Comparison of ENCODE assay signal across 16 cellular contexts in the genomic region with DNA sequence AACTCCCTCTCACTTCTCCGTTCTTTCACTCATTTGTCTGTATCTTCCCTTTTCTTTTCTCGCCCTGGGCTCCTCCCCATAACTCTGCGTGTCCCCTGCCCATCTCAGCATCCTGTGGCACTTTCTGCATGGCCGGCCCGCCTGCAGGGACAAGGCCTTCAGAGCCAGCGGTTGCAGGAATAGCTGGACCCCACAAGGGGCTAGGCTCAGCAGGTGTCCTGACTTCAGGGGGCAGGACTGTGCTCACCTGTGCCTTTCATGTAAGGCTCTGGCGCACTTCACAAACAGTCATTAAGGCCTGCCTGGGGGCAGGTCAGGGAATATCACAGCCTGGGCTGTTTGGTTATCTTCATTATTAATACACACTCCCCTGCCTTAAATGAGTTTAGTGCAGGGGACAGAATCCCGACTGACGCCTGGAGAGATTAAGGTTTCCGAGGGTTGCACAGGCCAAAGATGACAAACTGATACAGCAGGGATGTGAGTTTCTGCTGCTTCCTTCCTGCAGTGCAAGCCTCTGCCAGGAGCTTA.
DNase-seq lines count a peak whose midpoint lies in the region; ATAC-seq, FAIRE-seq and TF ChIP-seq lines count a peak whose summit lies in the region.
"Had no signal": no experiment of that assay in that cellular context is flagged by ENCODE, and none has a peak within 500 bp of the region (broad histone marks: within the 10 kb centered on the region; RNA-seq: fewer than 3 reads in every experiment).

No MANE protein-coding gene starts in this region.

- no peak overlapping the region for H3K27ac Mint-ChIP-seq in astrocyte (ENCODE audit: unreplicated experiment)
- peak overlapping the region; percentile 96 for H3K27ac Mint-ChIP-seq in mesothelial cell of epicardium

- FAIRE-seq in astrocyte (lab: Jason Lieb, UNC) = no peak
- FAIRE-seq: TTC549 had no signal

- H3K9me3 Mint-ChIP-seq in astrocyte (ENCODE audit: unreplicated experiment) (peaks cover 3% of the 10 kb centered on the region), mesothelial cell of epicardium (no peaks in the 10 kb centered on the region)

- H3K4me3 Mint-ChIP-seq in astrocyte (ENCODE audit: unreplicated experiment) = no peak overlapping the region
- peak overlapping the region; percentile 56 for H3K4me3 Mint-ChIP-seq in mesothelial cell of epicardium

- H2AFZ ChIP-seq in astrocyte (ENCODE audit: low read depth, low read length) (peak overlapping the region; percentile 58), Karpas-422 (ENCODE audit: low read length) (no peak overlapping the region)

- TF ChIP-seq CTCF in astrocyte (IDR thresholded peaks at IDR 0.05; ENCODE audit: insufficient read depth, low read depth, low read length) (no peak), mesothelial cell of epicardium (IDR thresholded peaks at IDR 0.05; ENCODE audit: unreplicated experiment) (no peak)

- no peak for ATAC-seq in GM21360 (IDR thresholded peaks at IDR 0.05; ENCODE audit: unreplicated experiment)
- no peak for ATAC-seq in activated CD4-positive, CD25-positive, alpha-beta regulatory T cell treated with anti-CD3 and anti-CD28 coated beads, Interleukin-2, amount 50 U/mL, for 24 hours

- peak overlapping the region; percentile 93; the same call in 1 of the 2 replicates for H3K4me2 ChIP-seq in BLaER1
- peak overlapping the region; percentile 89 for H3K4me2 ChIP-seq in astrocyte (ENCODE audit: low read length)
- no peak overlapping the region for H3K4me2 ChIP-seq in Karpas-422 (ENCODE audit: low read depth, low read length, poor library complexity, severe bottlenecking)

- H3K4me1 Mint-ChIP-seq in astrocyte (ENCODE audit: low read depth, unreplicated experiment) = no peaks in the 10 kb centered on the region
- peaks cover 66% of the 10 kb centered on the region for H3K4me1 Mint-ChIP-seq in mesothelial cell of epicardium

- H3K36me3 Mint-ChIP-seq in astrocyte (ENCODE audit: low read depth, unreplicated experiment) (no peaks in the 10 kb centered on the region), mesothelial cell of epicardium (no peaks in the 10 kb centered on the region)

- H3K36me3 ChIP-seq in BLaER1 (no peaks in the 10 kb centered on the region), HUES6 (ENCODE audit: control insufficient read depth, insufficient read depth, low read length) (no peaks in the 10 kb centered on the region), astrocyte (ENCODE audit: insufficient read depth, low read length) (no peaks in the 10 kb centered on the region), Karpas-422 (ENCODE audit: insufficient read depth, low read length) (no peaks in the 10 kb centered on the region)

- peaks cover 58% of the 10 kb centered on the region for H3K27me3 Mint-ChIP-seq in astrocyte (ENCODE audit: low read depth, unreplicated experiment)
- H3K27me3 Mint-ChIP-seq in mesothelial cell of epicardium (ENCODE audit: low read depth) = no peaks in the 10 kb centered on the region

- H3K27me3 ChIP-seq in BLaER1 = peaks cover 3% of the 10 kb centered on the region; the same call in 1 of the 2 replicates
- H3K27me3 ChIP-seq in HUES6 (ENCODE audit: control insufficient read depth, insufficient read depth, low read length) = peaks cover 18% of the 10 kb centered on the region
- H3K27me3 ChIP-seq in astrocyte (ENCODE audit: insufficient read depth, low read length) = peaks cover 2% of the 10 kb centered on the region
- H3K27me3 ChIP-seq in Karpas-422 (ENCODE audit: low read length) = no peaks in the 10 kb centered on the region

- H3K4me3 ChIP-seq in BLaER1 (no peak overlapping the region), HUES6 (ENCODE audit: low read depth, low read length) (peak overlapping the region; percentile 86), astrocyte (ENCODE audit: insufficient read depth, low read depth, low read length) (no peak overlapping the region), Karpas-422 (ENCODE audit: low read length) (no peak overlapping the region)

- H4K20me1 ChIP-seq in BLaER1 (no peaks in the 10 kb centered on the region), astrocyte (ENCODE audit: insufficient read depth, low read length) (no peaks in the 10 kb centered on the region), Karpas-422 (ENCODE audit: insufficient read depth, low read depth, low read length) (no peaks in the 10 kb centered on the region)

- H3K9ac ChIP-seq in BLaER1 = no peak overlapping the region
- peak overlapping the region; percentile 71 for H3K9ac ChIP-seq in HUES6 (ENCODE audit: low read length)
- peak overlapping the region; percentile 49 for H3K9ac ChIP-seq in astrocyte (ENCODE audit: low read length)
- no peak overlapping the region for H3K9ac ChIP-seq in Karpas-422 (ENCODE audit: low read length)

- H3K27ac ChIP-seq in BLaER1 = no peak overlapping the region
- no peak overlapping the region for H3K27ac ChIP-seq in HUES6 (ENCODE audit: low read depth, low read length)
- H3K27ac ChIP-seq in astrocyte (ENCODE audit: low read depth, low read length) = no peak overlapping the region
- H3K27ac ChIP-seq in Karpas-422 (ENCODE audit: low read length) = no peak overlapping the region
- H3K27ac ChIP-seq: HL-60, psoas muscle had no signal

- no peaks in the 10 kb centered on the region for H3K9me3 ChIP-seq in BLaER1
- no peaks in the 10 kb centered on the region for H3K9me3 ChIP-seq in HUES6 (ENCODE audit: control insufficient read depth, insufficient read depth, low read depth, low read length)
- no peaks in the 10 kb centered on the region for H3K9me3 ChIP-seq in astrocyte (ENCODE audit: insufficient read depth, low read depth, low read length)
- H3K9me3 ChIP-seq in Karpas-422 (ENCODE audit: low read length) = no peaks in the 10 kb centered on the region
- H3K9me3 ChIP-seq: psoas muscle had no signal

- no peaks in the 10 kb centered on the region for H3K9me2 ChIP-seq in Karpas-422 (replicated peaks; ENCODE audit: insufficient read depth, low read length)

- H3K79me2 ChIP-seq in astrocyte (ENCODE audit: insufficient read depth, low read length) = no peaks in the 10 kb centered on the region
- H3K79me2 ChIP-seq in Karpas-422 (ENCODE audit: low read length) = no peaks in the 10 kb centered on the region

- H3K4me1 ChIP-seq in BLaER1 (peaks cover 17% of the 10 kb centered on the region), HUES6 (ENCODE audit: control insufficient read depth, insufficient read depth, low read length) (peaks cover 52% of the 10 kb centered on the region), astrocyte (ENCODE audit: insufficient read depth, low read length) (peaks cover 7% of the 10 kb centered on the region), Karpas-422 (ENCODE audit: low read length) (no peaks in the 10 kb centered on the region)
- H3K4me1 ChIP-seq: psoas muscle had no signal

- DNase-seq in astrocyte (ENCODE audit: low read depth) (no peak), mesothelial cell of epicardium (ENCODE audit: low spot score in 2 of 2, unreplicated experiment in 2 of 2) (no peak), Karpas-422 (no peak)
- no peak for DNase-seq in stimulated activated CD4-positive, alpha-beta T cell treated with anti-CD3 and anti-CD28 coated beads, Interleukin-4, amount 100 ng/mL, for 4 hours
- DNase-seq: activated gamma-delta T cell; AML-193; DMS53; effector CD4-positive, alpha-beta T cell; HCEC 1CT; psoas muscle had no signal

Comparison
In these comparisons a context has a peak if more than half of its experiments do, and no peak if none do; other contexts are left out.
1. H3K9ac ChIP-seq: peak in HUES6 (single experiment) and astrocyte (single experiment); none in BLaER1 (single experiment) and Karpas-422 (single experiment).